15 cellular contexts compared by ENCODE assay signal in genomic region chr1:206541236-206541833, GRCh38. TPM values are rescaled to one million over a fixed set of nuclear protein-coding genes. Genes with fewer than 3 reads are reported as not detected.
A peak's percentile ranks its signal among the peaks of the same experiment; 100 is the strongest.
DNase-seq lines count a peak whose midpoint lies in the region; ATAC-seq, FAIRE-seq and TF ChIP-seq lines count a peak whose summit lies in the region.
"Had no signal": no experiment of that assay in that cellular context is flagged by ENCODE, and none has a peak within 500 bp of the region (broad histone marks: within the 10 kb centered on the region; RNA-seq: fewer than 3 reads in every experiment).

No MANE protein-coding gene starts in this region.

- TF ChIP-seq POLR2A in GM12878 (IDR thresholded peaks at IDR 0.05; ENCODE audit: low read depth, low read length) (no peak), prostate gland (IDR thresholded peaks at IDR 0.05) (no peak), upper lobe of left lung (IDR thresholded peaks at IDR 0.05) (no peak)

- RAD21 ChIA-PET in GM12878 (lab: Charles Lee; ENCODE audit: unreplicated experiment): interaction anchor here (1.0 to 1.5 kb wide), 3 partner anchors 14 to 71 kb away, joined by 3 to 6 read pairs (median 3); partner anchors contain the start of gene IKBKE

- no peak overlapping the region for H2AFZ ChIP-seq in GM12878 (ENCODE audit: control insufficient read depth, low read depth, low read length)

- H3K4me3 ChIP-seq in GM12878 (no peak overlapping the region), prostate gland (no peak overlapping the region), upper lobe of left lung (no peak overlapping the region)

- ATAC-seq in GM12878 (no peak), upper lobe of left lung (ENCODE audit: low FRiP score in 2 of 2) (no peak), HG03439 (IDR thresholded peaks at IDR 0.05; ENCODE audit: unreplicated experiment) (no peak)

- SMC1A ChIA-PET in GM12878 (lab: Charles Lee; ENCODE audit: uncharacterized antibody, unreplicated experiment): interaction anchor here (0.8 to 10.8 kb wide), 8 partner anchors 14 to 94 kb away, joined by 3 to 311 read pairs (median 3); no protein-coding TSS in a partner anchor

- H3K4me2 ChIP-seq in GM12878 (ENCODE audit: control insufficient read depth, insufficient read depth): no peak overlapping the region

- H3K36me3 ChIP-seq in GM12878 (ENCODE audit: control insufficient read depth in 2 of 2, insufficient read depth in 2 of 2, low read length in 1 of 2) (no peaks in the 10 kb centered on the region), prostate gland (no peaks in the 10 kb centered on the region), upper lobe of left lung (peaks cover 0 to 3% (median 1%) of the 10 kb centered on the region in 4 donors)

- H3K27me3 ChIP-seq in GM12878 (replicated peaks in 1 of 2; ENCODE audit: control insufficient read depth in 2 of 2, insufficient read depth in 2 of 2, low read length in 1 of 2): no peaks in the 10 kb centered on the region
- H3K27me3 ChIP-seq in prostate gland (replicated peaks; ENCODE audit: insufficient read depth): no peaks in the 10 kb centered on the region
- H3K27me3 ChIP-seq in upper lobe of left lung: no peaks in the 10 kb centered on the region

- TF ChIP-seq CTCF in RWPE1 (conservative IDR thresholded peaks at IDR 0.05; ENCODE audit: low read depth) (no peak), GM12878 (IDR thresholded peaks at IDR 0.05 in 2 of 3, conservative IDR thresholded peaks at IDR 0.05 in 1 of 3; ENCODE audit: control insufficient read depth in 2 of 3, extremely low read depth in 1 of 3, insufficient read depth in 1 of 3, low read depth in 3 of 3, low read length in 3 of 3) (no peak), prostate gland (IDR thresholded peaks at IDR 0.05) (no peak), upper lobe of left lung (IDR thresholded peaks at IDR 0.05) (no peak)

- intact Hi-C loops in GM12878 (cut with micrococcal nuclease; ENCODE audit: unreplicated experiment) (no loop called here), prostate gland (cut with DNase I) (loop anchor here (2.0 kb wide), 1 partner anchor 41 kb away; no protein-coding TSS in a partner anchor)

- H3K4me1 ChIP-seq in GM12878 (ENCODE audit: control insufficient read depth, insufficient read depth, low read length): no peaks in the 10 kb centered on the region; the same call in 1 of the 2 replicates
- H3K4me1 ChIP-seq in prostate gland (replicated peaks): peaks cover 19% of the 10 kb centered on the region
- H3K4me1 ChIP-seq in upper lobe of left lung: peaks cover 10 to 15% (median 15%) of the 10 kb centered on the region in 4 donors

- peak overlapping the region; percentile 78 for H3K27ac ChIP-seq in RWPE1
- no peak overlapping the region for H3K27ac ChIP-seq in GM12878 (ENCODE audit: control insufficient read depth, insufficient read depth)
- H3K27ac ChIP-seq in prostate gland: peak overlapping the region; percentile 60 to 66
- peak overlapping the region; percentile 62 to 78 (median 76) for H3K27ac ChIP-seq in upper lobe of left lung
- H3K27ac ChIP-seq in substantia nigra (ENCODE audit: low read depth, low read length, poor library complexity, severe bottlenecking): no peak overlapping the region

- DNase-seq in RWPE1 (ENCODE audit: low spot score) (no peak), GM12878 (ENCODE audit: low read depth, low spot score) (no peak), prostate gland (ENCODE audit: low spot score) (no peak), upper lobe of left lung (no peak), substantia nigra (lab: John Stamatoyannopoulos, UW) (no peak), LoVo (ENCODE audit: low spot score) (no peak)
- DNase-seq: H9, Karpas-422, MV-4-11, NCI-H1436, NCI-H510A, SIG-M5 had no signal

- CTCF ChIA-PET in RWPE1 (lab: Yijun Ruan, JAX): interaction anchor here (0.6 to 0.9 kb wide), 3 partner anchors 42 to 71 kb away, joined by 3 to 4 read pairs (median 3); no protein-coding TSS in a partner anchor
- CTCF ChIA-PET in GM12878 (lab: Yijun Ruan, JAX): interaction anchor here (0.6 to 9.4 kb wide), 12 partner anchors 13 to 440 kb away, joined by 3 to 440 read pairs (median 6); no protein-coding TSS in a partner anchor

- POLR2A ChIA-PET in RWPE1 (lab: Yijun Ruan, JAX; ENCODE audit: low non-redundant PET): no interaction called here
- POLR2A ChIA-PET in GM12878 (lab: Charles Lee): no interaction called here

- no peaks in the 10 kb centered on the region for H3K9me3 ChIP-seq in GM12878 (replicated peaks; ENCODE audit: control insufficient read depth, insufficient read depth, low read length)
- H3K9me3 ChIP-seq in prostate gland: no peaks in the 10 kb centered on the region
- no peaks in the 10 kb centered on the region for H3K9me3 ChIP-seq in upper lobe of left lung

- no peaks in the 10 kb centered on the region for H3K79me2 ChIP-seq in GM12878 (ENCODE audit: control insufficient read depth, insufficient read depth, low read length)

- no peaks in the 10 kb centered on the region for H4K20me1 ChIP-seq in GM12878 (ENCODE audit: control insufficient read depth, insufficient read depth)

- TF ChIP-seq EP300 in GM12878 (IDR thresholded peaks at IDR 0.05; ENCODE audit: borderline replicate concordance in 1 of 2, control insufficient read depth in 1 of 2, low read depth in 2 of 2, low read length in 2 of 2) (no peak), upper lobe of left lung (IDR thresholded peaks at IDR 0.05) (no peak)

- no peak for FAIRE-seq in GM12878 (lab: Jason Lieb, UNC)
- FAIRE-seq: GM18507, RCC 7860 had no signal

- H3K9ac ChIP-seq in GM12878 (ENCODE audit: control insufficient read depth, insufficient read depth, low read length): no peak overlapping the region

- no peak for TF ChIP-seq RAD21 in GM12878 (IDR thresholded peaks at IDR 0.05; ENCODE audit: insufficient read depth, low read depth, low read length)

- in situ Hi-C loops in GM12878 (cut with MboI): no loop called here

- WGBS in GM12878 (ENCODE audit: insufficient coverage, insufficient replicate concordance, low lambda C conversion rate, missing lambda C conversion rate): 89% methylated on average over 7 of the region's 7 CpGs
- 91% methylated on average over 7 of the region's 7 CpGs for WGBS in prostate gland
- WGBS in upper lobe of left lung, 2 donors: 97% methylated on average over 7 of the region's 7 CpGs

- no TSS peak for BruUV-seq in GM12878 (replicated peaks; lab: Mats Ljungman, UMichigan)

TF ChIP-seq in GM12878, 131 proteins besides CTCF, POLR2A, EP300 and RAD21:
- TF ChIP-seq CHD4 (IDR thresholded peaks at IDR 0.05) (no peak), PAX5 (IDR thresholded peaks at IDR 0.05; ENCODE audit: borderline replicate concordance, low read depth, low read length) (peak; percentile 92)

RNA-seq across cellular contexts. Expression of gene RASSF5, which starts 34.0 kb away (rescaled TPM):
- 56.7 and 60.6 TPM in 2 replicates for total RNA-seq in GM12878 (2013; cell fraction: nucleolus; rRNA removed)
- total RNA-seq in GM12878 (2014; rRNA removed): 64.1 and 68.2 TPM in 2 replicates
- total RNA-seq in GM12878 (2014; rRNA removed; fragmentation: Illumina TruSeq; extraction: Trizol): 48.5 and 49.2 TPM in 2 replicates
- 82.5 and 85.6 TPM in 2 replicates for total RNA-seq in GM12878 (2021)
- polyA plus RNA-seq in GM12878 (2011; ENCODE audit: low read depth): 30.6 TPM
- polyA plus RNA-seq in GM12878 (2011; rRNA removed): 61.4 and 77.1 TPM in 2 replicates
- polyA plus RNA-seq in GM12878 (2011; cell fraction: cytosol; rRNA removed): 82.5 and 102 TPM in 2 replicates
- 114 and 118 TPM in 2 replicates for polyA plus RNA-seq in GM12878 (2011; cell fraction: nucleus; rRNA removed)
- 45.3 and 54.0 TPM in 2 replicates for polyA plus RNA-seq in GM12878 (2012)
- 79.7 and 89.6 TPM in 2 replicates for polyA plus RNA-seq in GM12878 (2014; fragmentation: Illumina TruSeq; extraction: Trizol)
- polyA plus RNA-seq in GM12878 (2014; fragmentation: Nextera tagmentation; extraction: Ambion mirVana): 10 to 100 TPM; 14.0 to 25.4 TPM
- 71.3 and 74.2 TPM in 2 replicates for polyA plus RNA-seq in GM12878 (2014; rRNA removed)
- 10 to 100 TPM; 63.2 to 69.5 TPM for polyA plus RNA-seq in GM12878 (2016; fragmentation: Nextera tagmentation; extraction: Ambion mirVana)
- polyA minus RNA-seq in GM12878 (2011; rRNA and poly(A)+ RNA removed): 118 and 125 TPM in 2 replicates
- 40.6 and 42.9 TPM in 2 replicates for polyA minus RNA-seq in GM12878 (2011; cell fraction: cytosol; rRNA and poly(A)+ RNA removed)
- polyA minus RNA-seq in GM12878 (2011; cell fraction: nucleus; rRNA and poly(A)+ RNA removed): 46.9 and 71.1 TPM in 2 replicates
- 10 to 100 TPM; 22.2 to 42.5 TPM for total RNA-seq in prostate gland
- total RNA-seq in upper lobe of left lung: 10 to 100 TPM; 47.2 to 61.1 (median 54.9) TPM

Comparison
In these comparisons a context has a peak if more than half of its experiments do, and no peak if none do; other contexts are left out.
1. H3K27ac ChIP-seq: peak in RWPE1 (single experiment), prostate gland (2 of 2) and upper lobe of left lung (4 of 4); none in GM12878 (single experiment) and substantia nigra (single experiment).